9 cellular contexts compared by ENCODE assay signal in genomic region chr13:42123600-42123999, GRCh38.
"Had no signal": no experiment of that assay in that cellular context is flagged by ENCODE, and none has a peak within 500 bp of the region (broad histone marks: within the 10 kb centered on the region; RNA-seq: fewer than 3 reads in every experiment).

No MANE protein-coding gene starts in this region.

- H3K4me3 ChIP-seq: GM23248, HAP-1 had no signal

- H2AFZ ChIP-seq: GM23248 had no signal

- DNase-seq: GM23248, GOT3, H7, KBM-7 had no signal

- H3K27ac ChIP-seq: GM23248, HL-60 had no signal

- H3K27me3 Mint-ChIP-seq: IgD-negative memory B cell had no signal

- H3K36me3 ChIP-seq: HAP-1 had no signal

- ATAC-seq: HCT116, HepG2 had no signal

- H3K4me1 Mint-ChIP-seq: IgD-negative memory B cell had no signal

- H3K27ac Mint-ChIP-seq: IgD-negative memory B cell had no signal

- H3K9ac ChIP-seq: GM23248 had no signal

- H3K4me3 Mint-ChIP-seq: IgD-negative memory B cell had no signal

- H3K9me3 ChIP-seq: HAP-1 had no signal

- H3K9me3 Mint-ChIP-seq: IgD-negative memory B cell had no signal
